In the genomic region with DNA sequence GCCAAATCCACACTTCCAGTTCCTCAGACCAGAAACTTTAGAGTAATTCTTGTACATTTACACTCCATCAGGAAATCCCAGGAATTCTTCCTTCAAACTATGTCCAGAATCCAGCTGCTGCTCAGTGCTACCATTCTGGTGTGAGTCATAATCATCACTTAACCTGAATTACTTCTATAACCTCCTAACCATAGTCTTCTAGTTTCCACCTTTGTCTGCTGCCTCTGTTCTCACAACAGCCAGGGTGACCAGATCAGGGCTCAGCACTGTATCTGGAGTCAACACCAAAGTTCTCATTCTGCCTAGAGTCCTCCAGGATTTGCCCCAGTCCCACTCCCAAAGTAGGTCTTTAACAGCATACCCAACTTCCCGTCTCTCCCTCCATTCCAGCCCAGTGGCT, we compare ENCODE assay signal across 15 cellular contexts. TPM values are rescaled to one million over a fixed set of nuclear protein-coding genes. Genes with fewer than 3 reads are reported as not detected.
A peak's percentile ranks its signal among the peaks of the same experiment; 100 is the strongest.
DNase-seq lines count a peak whose midpoint lies in the region; ATAC-seq, FAIRE-seq and TF ChIP-seq lines count a peak whose summit lies in the region.
"Had no signal": no experiment of that assay in that cellular context is flagged by ENCODE, and none has a peak within 500 bp of the region (broad histone marks: within the 10 kb centered on the region; RNA-seq: fewer than 3 reads in every experiment).

No MANE protein-coding gene starts in this region.

- no peak for ATAC-seq in CD4-positive, CD25-positive, alpha-beta regulatory T cell (ENCODE audit: low read depth in 2 of 2)
- ATAC-seq in GM21529 (IDR thresholded peaks at IDR 0.05; ENCODE audit: unreplicated experiment) (no peak), HG02852 (IDR thresholded peaks at IDR 0.05; ENCODE audit: unreplicated experiment) (no peak)
- ATAC-seq: mucosa of descending colon had no signal

- peaks cover 59% of the 10 kb centered on the region for H3K4me1 ChIP-seq in CD4-positive, CD25-positive, alpha-beta regulatory T cell (ENCODE audit: control insufficient read depth, insufficient read depth, low read length, poor library complexity, severe bottlenecking)
- H3K4me1 ChIP-seq in ascending aorta = peaks cover 0 to 2% of the 10 kb centered on the region in 2 donors

- peak overlapping the region; percentile 50 for H3K27ac ChIP-seq in CD4-positive, CD25-positive, alpha-beta regulatory T cell (ENCODE audit: insufficient read depth, low read length, poor library complexity, severe bottlenecking)
- H3K27ac ChIP-seq in ascending aorta = no peak overlapping the region
- H3K27ac ChIP-seq: BLaER1, coronary artery had no signal

- peak overlapping the region; percentile 98 for H3K4me3 ChIP-seq in CD4-positive, CD25-positive, alpha-beta regulatory T cell (ENCODE audit: low read depth, low read length)
- H3K4me3 ChIP-seq in ascending aorta = no peak overlapping the region
- H3K4me3 ChIP-seq: BLaER1, coronary artery, mucosa of descending colon had no signal

- H3K4me3 Mint-ChIP-seq in CD4-positive, CD25-positive, alpha-beta regulatory T cell = peak overlapping the region; percentile 95 to 97 (median 96)
- peak overlapping the region; percentile 95 for H3K4me3 Mint-ChIP-seq in activated naive CD8-positive, alpha-beta T cell

- peaks cover 61% of the 10 kb centered on the region for H3K36me3 ChIP-seq in CD4-positive, CD25-positive, alpha-beta regulatory T cell (ENCODE audit: control insufficient read depth, insufficient read depth, low read length)
- peaks cover 10 to 22% of the 10 kb centered on the region in 2 donors for H3K36me3 ChIP-seq in ascending aorta

- no peaks in the 10 kb centered on the region for H3K9me3 Mint-ChIP-seq in CD4-positive, CD25-positive, alpha-beta regulatory T cell
- no peaks in the 10 kb centered on the region for H3K9me3 Mint-ChIP-seq in activated naive CD8-positive, alpha-beta T cell (ENCODE audit: low read depth)

- H3K27me3 ChIP-seq in CD4-positive, CD25-positive, alpha-beta regulatory T cell (ENCODE audit: control insufficient read depth, insufficient read depth, low read length) = no peaks in the 10 kb centered on the region
- H3K27me3 ChIP-seq in ascending aorta = no peaks in the 10 kb centered on the region
- H3K27me3 ChIP-seq: BLaER1 had no signal

- TF ChIP-seq CTCF in ascending aorta (IDR thresholded peaks at IDR 0.05) = no peak

- DNase-seq in CD4-positive, CD25-positive, alpha-beta regulatory T cell = no peak
- DNase-seq in GM18507 (ENCODE audit: extremely low spot score, insufficient read length, low read depth) = no peak
- DNase-seq in hepatic stellate cell (ENCODE audit: low spot score) = peak; percentile 20
- no peak for DNase-seq in NOMO-1 treated with dmso at 0.1 percent for 144 hours (lab: John Stamatoyannopoulos, UW; ENCODE audit: unreplicated experiment)
- DNase-seq in ascending aorta (ENCODE audit: low spot score in 2 of 2) = no peak
- DNase-seq: activated effector memory CD4-positive, alpha-beta T cell treated with Interleukin-2 at 50 U/mL for 16 hours; KBM-7; mucosa of descending colon; NCI-H526 had no signal

- peak overlapping the region; percentile 48 to 89 (median 66) for H3K27ac Mint-ChIP-seq in CD4-positive, CD25-positive, alpha-beta regulatory T cell
- H3K27ac Mint-ChIP-seq in activated naive CD8-positive, alpha-beta T cell = peak overlapping the region; percentile 95

- H3K9me3 ChIP-seq in CD4-positive, CD25-positive, alpha-beta regulatory T cell (ENCODE audit: control insufficient read depth in 2 of 2, low read length in 2 of 2) = no peaks in the 10 kb centered on the region
- no peaks in the 10 kb centered on the region for H3K9me3 ChIP-seq in ascending aorta
- H3K9me3 ChIP-seq: BLaER1, mucosa of descending colon had no signal

- peak; percentile 5 for FAIRE-seq in GM18507 (lab: Jason Lieb, UNC)

- peaks cover 50 to 77% (median 68%) of the 10 kb centered on the region in 4 donors for H3K4me1 Mint-ChIP-seq in CD4-positive, CD25-positive, alpha-beta regulatory T cell
- H3K4me1 Mint-ChIP-seq in activated naive CD8-positive, alpha-beta T cell (ENCODE audit: low read depth) = peaks cover 73% of the 10 kb centered on the region

- peaks cover 50% of the 10 kb centered on the region for H3K36me3 Mint-ChIP-seq in CD4-positive, CD25-positive, alpha-beta regulatory T cell
- H3K36me3 Mint-ChIP-seq in activated naive CD8-positive, alpha-beta T cell = peaks cover 33% of the 10 kb centered on the region

- intact Hi-C loops in ascending aorta (cut with DNase I) = no loop called here

- no peaks in the 10 kb centered on the region for H3K27me3 Mint-ChIP-seq in CD4-positive, CD25-positive, alpha-beta regulatory T cell
- no peaks in the 10 kb centered on the region for H3K27me3 Mint-ChIP-seq in activated naive CD8-positive, alpha-beta T cell

RNA-seq across cellular contexts. Expression of a gene that starts 3.4 kb away (rescaled TPM):
- 266 TPM for total RNA-seq in CD4-positive, CD25-positive, alpha-beta regulatory T cell
- 100 to 1,000 TPM; 193 to 320 (median 249) TPM for polyA plus RNA-seq in CD4-positive, CD25-positive, alpha-beta regulatory T cell
- 171 TPM for total RNA-seq in ascending aorta

RNA-seq across cellular contexts. Expression of a gene that starts 12.4 kb away (rescaled TPM):
- 5.7 TPM for total RNA-seq in CD4-positive, CD25-positive, alpha-beta regulatory T cell
- 10 to 100 TPM in 2 of 4 donors, 1 to 10 TPM in 2; 8.6 to 72.4 (median 9.8) TPM for polyA plus RNA-seq in CD4-positive, CD25-positive, alpha-beta regulatory T cell
- total RNA-seq in ascending aorta = not detected

RNA-seq across cellular contexts. Expression of a gene that starts 21.9 kb away (rescaled TPM):
- not detected for total RNA-seq in CD4-positive, CD25-positive, alpha-beta regulatory T cell
- polyA plus RNA-seq in CD4-positive, CD25-positive, alpha-beta regulatory T cell = not detected
- not detected for total RNA-seq in ascending aorta
- total RNA-seq: mucosa of descending colon, subcutaneous adipose tissue had no signal

RNA-seq across cellular contexts. Expression of a gene that starts 56.4 kb away (rescaled TPM):
- not detected for total RNA-seq in CD4-positive, CD25-positive, alpha-beta regulatory T cell
- not detected for polyA plus RNA-seq in CD4-positive, CD25-positive, alpha-beta regulatory T cell
- 4.7 TPM for total RNA-seq in ascending aorta
- total RNA-seq: mucosa of descending colon, subcutaneous adipose tissue had no signal
